In genomic region chr17:73290399-73291259, GRCh38 we compare ENCODE assay signal across 8 cellular contexts. TPM values are rescaled to one million over a fixed set of nuclear protein-coding genes. Genes with fewer than 3 reads are reported as not detected.
DNase-seq lines count a peak whose midpoint lies in the region; ATAC-seq and TF ChIP-seq lines count a peak whose summit lies in the region.

No MANE protein-coding gene starts in this region.

- no peaks in the 10 kb centered on the region for H3K9me3 Mint-ChIP-seq in activated CD4-positive, alpha-beta T cell treated with anti-CD3 and anti-CD28 coated beads, Interleukin-2, amount 10 ng/mL, durations not matched to agents 7 days and 5 days

- H3K27ac ChIP-seq in brain microvascular endothelial cell (peak overlapping the region; percentile 74), rectal smooth muscle tissue (ENCODE audit: low read depth, low read length) (peak overlapping the region; percentile 73)

- H3K27me3 Mint-ChIP-seq in activated CD4-positive, alpha-beta T cell treated with anti-CD3 and anti-CD28 coated beads, Interleukin-2, amount 10 ng/mL, durations not matched to agents 7 days and 5 days, result no peaks in the 10 kb centered on the region

- H3K4me1 ChIP-seq in rectal smooth muscle tissue (ENCODE audit: control insufficient read depth, insufficient read depth, low read length), result peaks cover 68% of the 10 kb centered on the region

- H3K4me3 ChIP-seq in brain microvascular endothelial cell (ENCODE audit: low read depth, low read length) (no peak overlapping the region), rectal smooth muscle tissue (ENCODE audit: low read length) (no peak overlapping the region)

- H3K36me3 ChIP-seq in brain microvascular endothelial cell (replicated peaks) (peaks cover 7% of the 10 kb centered on the region), rectal smooth muscle tissue (ENCODE audit: control insufficient read depth, insufficient read depth, low read length) (peaks cover 2% of the 10 kb centered on the region)

- DNase-seq in brain microvascular endothelial cell, result no peak
- DNase-seq in stimulated activated naive CD4-positive, alpha-beta T cell (lab: John Stamatoyannopoulos, UW), result no peak
- DNase-seq in NCI-H146 treated with DMSO at 0.1 percent for 48 hours (lab: John Stamatoyannopoulos, UW; ENCODE audit: unreplicated experiment), result no peak
- no peak for DNase-seq in activated CD4-positive, alpha-beta T cell treated with anti-CD3 and anti-CD28 coated beads, Interleukin-2, amount 10 ng/mL, durations not matched to agents 7 days and 5 days
- DNase-seq in SK-N-DZ (ENCODE audit: low spot score), result no peak

- CTCF ChIA-PET in activated CD4-positive, alpha-beta T cell treated with anti-CD3 and anti-CD28 coated beads, Interleukin-2, amount 10 ng/mL, durations not matched to agents 7 days and 5 days (lab: Charles Lee), result interaction anchor here (0.5 to 1.5 kb wide), 4 partner anchors 16 to 1029 kb away, joined by 3 read pairs; no protein-coding TSS in a partner anchor

- in situ Hi-C loops in brain microvascular endothelial cell (cut with HindIII; ENCODE audit: low pct_ligation_motif_present, low sequenced_read_pairs), result no loop called here

- ATAC-seq in GM19395 (IDR thresholded peaks at IDR 0.05; ENCODE audit: unreplicated experiment), result peak; percentile 75
- peak; percentile 45 for ATAC-seq in HG03095 (IDR thresholded peaks at IDR 0.05; ENCODE audit: unreplicated experiment)

- no peaks in the 10 kb centered on the region for H3K36me3 Mint-ChIP-seq in activated CD4-positive, alpha-beta T cell treated with anti-CD3 and anti-CD28 coated beads, Interleukin-2, amount 10 ng/mL, durations not matched to agents 7 days and 5 days (ENCODE audit: low read depth)

- TF ChIP-seq CTCF in brain microvascular endothelial cell (IDR thresholded peaks at IDR 0.05; ENCODE audit: low read depth, low read length, missing control alignments), result no peak

- POLR2A ChIA-PET in activated CD4-positive, alpha-beta T cell treated with anti-CD3 and anti-CD28 coated beads, Interleukin-2, amount 10 ng/mL, durations not matched to agents 7 days and 5 days (lab: Charles Lee), result no interaction called here

- H3K4me1 Mint-ChIP-seq in activated CD4-positive, alpha-beta T cell treated with anti-CD3 and anti-CD28 coated beads, Interleukin-2, amount 10 ng/mL, durations not matched to agents 7 days and 5 days, result peaks cover 26% of the 10 kb centered on the region

- H3K27me3 ChIP-seq in brain microvascular endothelial cell (replicated peaks), result no peaks in the 10 kb centered on the region
- H3K27me3 ChIP-seq in rectal smooth muscle tissue (ENCODE audit: control insufficient read depth, insufficient read depth, low read length), result no peaks in the 10 kb centered on the region

- no peak overlapping the region for H3K9ac ChIP-seq in rectal smooth muscle tissue (ENCODE audit: low read length)

- no peak overlapping the region for H3K27ac Mint-ChIP-seq in activated CD4-positive, alpha-beta T cell treated with anti-CD3 and anti-CD28 coated beads, Interleukin-2, amount 10 ng/mL, durations not matched to agents 7 days and 5 days

- no peak overlapping the region for H3K4me3 Mint-ChIP-seq in activated CD4-positive, alpha-beta T cell treated with anti-CD3 and anti-CD28 coated beads, Interleukin-2, amount 10 ng/mL, durations not matched to agents 7 days and 5 days

RNA-seq across cellular contexts. Expression of gene CDC42EP4, which starts 21.2 kb away (rescaled TPM):
- 1 to 10 TPM; 1.7 to 2.1 TPM for total RNA-seq in activated CD4-positive, alpha-beta T cell treated with anti-CD3 and anti-CD28 coated beads, Interleukin-2, amount 10 ng/mL, durations not matched to agents 7 days and 5 days
- polyA plus RNA-seq in SK-N-DZ (2014; cell fraction: cytosol; rRNA removed), result 54.4 and 60.4 TPM in 2 replicates
- polyA plus RNA-seq in SK-N-DZ (2014; cell fraction: nucleus; rRNA removed), result 19.4 and 26.2 TPM in 2 replicates

RNA-seq across cellular contexts. Expression of gene CPSF4L, which starts 28.9 kb away (rescaled TPM):
- not detected for total RNA-seq in activated CD4-positive, alpha-beta T cell treated with anti-CD3 and anti-CD28 coated beads, Interleukin-2, amount 10 ng/mL, durations not matched to agents 7 days and 5 days
- polyA plus RNA-seq in SK-N-DZ (2014; cell fraction: cytosol; rRNA removed), result not detected in 2 replicates
- not detected in 2 replicates for polyA plus RNA-seq in SK-N-DZ (2014; cell fraction: nucleus; rRNA removed)
